In genomic region chr4:6152879-6153705, GRCh38 we compare ENCODE assay signal across 18 cellular contexts. TPM values are rescaled to one million over a fixed set of nuclear protein-coding genes. Genes with fewer than 3 reads are reported as not detected.
"Had no signal": no experiment of that assay in that cellular context is flagged by ENCODE, and none has a peak within 500 bp of the region (broad histone marks: within the 10 kb centered on the region; RNA-seq: fewer than 3 reads in every experiment).

No MANE protein-coding gene starts in this region.

- H3K27me3 ChIP-seq: cardiac muscle cell, upper lobe of left lung had no signal

- ATAC-seq: gastrocnemius medialis; heart right ventricle; mucosa of descending colon; sciatic nerve; stimulated activated naive B cell treated with anti-CD40 and anti-IgM and Interleukin-4, amounts not matched to agents 10 μg/mL and 1 μg/mL and 100 μg/mL, for 72 hours had no signal

- H3K27ac Mint-ChIP-seq: nephron; stimulated activated naive B cell treated with anti-CD40 and anti-IgM and Interleukin-4, amounts not matched to agents 10 μg/mL and 1 μg/mL and 100 μg/mL, for 72 hours had no signal

- H3K9me3 Mint-ChIP-seq: nephron; stimulated activated naive B cell treated with anti-CD40 and anti-IgM and Interleukin-4, amounts not matched to agents 10 μg/mL and 1 μg/mL and 100 μg/mL, for 72 hours had no signal

- H3K4me1 Mint-ChIP-seq: stimulated activated naive B cell treated with anti-CD40 and anti-IgM and Interleukin-4, amounts not matched to agents 10 μg/mL and 1 μg/mL and 100 μg/mL, for 72 hours had no signal

- H3K4me1 ChIP-seq: gastrocnemius medialis, heart right ventricle, spleen, upper lobe of left lung had no signal

- H3K4me3 Mint-ChIP-seq: nephron; stimulated activated naive B cell treated with anti-CD40 and anti-IgM and Interleukin-4, amounts not matched to agents 10 μg/mL and 1 μg/mL and 100 μg/mL, for 72 hours had no signal

- H3K4me3 ChIP-seq: cardiac muscle cell, gastrocnemius medialis, heart right ventricle, mucosa of descending colon, spleen, upper lobe of left lung had no signal

- DNase-seq: activated CD4-positive, alpha-beta T cell treated with anti-CD3 and anti-CD28 coated beads, Interleukin-2, amount 50 U/mL, for 1 hour; effector memory CD4-positive, alpha-beta T cell; gastrocnemius medialis; heart right ventricle; mammary epithelial cell; mucosa of descending colon; spleen; stimulated activated CD4-positive, alpha-beta T cell treated with anti-CD3 and anti-CD28 coated beads, Interleukin-1b, Interleukin-23, amount 100 ng/mL, for 48 hours; stimulated activated naive B cell treated with anti-CD40 and anti-IgM and Interleukin-4, amounts not matched to agents 10 μg/mL and 1 μg/mL and 100 μg/mL, for 72 hours; T-helper 9 cell; upper lobe of left lung had no signal

- H3K27ac ChIP-seq: cardiac muscle cell, epithelial cell of prostate, gastrocnemius medialis, heart right ventricle, spleen, upper lobe of left lung, VCaP had no signal

- H3K9me3 ChIP-seq: gastrocnemius medialis, heart right ventricle, mucosa of descending colon, spleen, upper lobe of left lung had no signal

- H3K36me3 Mint-ChIP-seq: stimulated activated naive B cell treated with anti-CD40 and anti-IgM and Interleukin-4, amounts not matched to agents 10 μg/mL and 1 μg/mL and 100 μg/mL, for 72 hours had no signal

- H3K36me3 ChIP-seq: cardiac muscle cell, gastrocnemius medialis, heart right ventricle, spleen, upper lobe of left lung had no signal

RNA-seq across cellular contexts. Expression of gene JAKMIP1, which starts 47.3 kb away (rescaled TPM):
- total RNA-seq: mammary epithelial cell, osteoblast, pulmonary artery endothelial cell had no signal
- polyA plus RNA-seq: mammary epithelial cell had no signal
